ENCODE assay signal across 1 cellular context in genomic region chr1:147287133-147287865, GRCh38.
TF ChIP-seq lines count a peak whose summit lies in the region.

No MANE protein-coding gene starts in this region.

TF ChIP-seq in HepG2, 621 proteins besides CTCF, POLR2A, EP300 and RAD21 (continued from another document):
- TF ChIP-seq SATB2 (CRISPR knock-in tag; IDR thresholded peaks at IDR 0.05) (no peak), HNF1A (IDR thresholded peaks at IDR 0.05; ENCODE audit: low read depth) (no peak), HNF1A (CRISPR knock-in tag; IDR thresholded peaks at IDR 0.05; ENCODE audit: borderline replicate concordance) (no peak), XRCC5 (optimal IDR thresholded peaks at IDR 0.05; ENCODE audit: low read length) (no peak), SMC3 (IDR thresholded peaks at IDR 0.05; ENCODE audit: low read length) (no peak)
